Comparison of ENCODE assay signal across 26 cellular contexts in the genomic region with DNA sequence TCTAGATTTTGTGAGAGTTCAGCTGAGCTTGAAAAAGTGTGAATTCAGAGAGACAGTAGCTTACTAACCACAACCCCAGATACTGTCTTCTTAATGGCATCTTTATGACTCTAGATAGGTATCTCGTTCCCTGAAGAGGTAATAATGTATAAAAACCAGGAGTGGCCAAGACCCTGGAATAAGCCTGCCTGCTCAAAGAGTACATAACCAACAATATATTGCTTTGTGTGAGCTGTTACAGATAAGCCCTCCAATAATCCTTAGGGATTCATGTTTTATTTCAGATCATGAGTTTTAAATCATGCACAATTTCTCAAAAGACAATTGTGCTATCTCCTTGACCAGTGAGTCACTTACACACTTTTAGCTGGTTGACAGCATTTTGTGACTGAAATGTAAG.
"Had no signal": no experiment of that assay in that cellular context is flagged by ENCODE, and none has a peak within 500 bp of the region (broad histone marks: within the 10 kb centered on the region; RNA-seq: fewer than 3 reads in every experiment).

No MANE protein-coding gene starts in this region.

- FAIRE-seq: endometrium, islet of Langerhans, keratinocyte had no signal

- H3K4me1 ChIP-seq: esophagus squamous epithelium, gastrocnemius medialis, heart right ventricle, left lung, lower lobe of right lung had no signal

- H3K27me3 ChIP-seq: esophagus squamous epithelium, gastrocnemius medialis, heart right ventricle, left lung had no signal

- ATAC-seq: effector memory CD8-positive, alpha-beta T cell; esophagus mucosa; gastrocnemius medialis; heart right ventricle; left cardiac atrium; left lung; left ventricle myocardium superior; lower lobe of right lung; mucosa of descending colon; naive thymus-derived CD8-positive, alpha-beta T cell had no signal

- H3K4me3 ChIP-seq: esophagus squamous epithelium, gastrocnemius medialis, heart right ventricle, left lung, lower lobe of right lung, mucosa of descending colon had no signal

- H3K27ac ChIP-seq: epithelial cell of prostate, esophagus squamous epithelium, gastrocnemius medialis, heart right ventricle, left lung, lower lobe of right lung had no signal

- H3K9me3 ChIP-seq: esophagus squamous epithelium, gastrocnemius medialis, lower lobe of right lung had no signal

- H3K36me3 ChIP-seq: esophagus squamous epithelium, gastrocnemius medialis, heart right ventricle, left lung, lower lobe of right lung had no signal

- DNase-seq: cortex of kidney; effector CD8-positive, alpha-beta T cell; effector memory CD8-positive, alpha-beta T cell; endodermal cell; erythroblast; esophagus squamous epithelium; foreskin fibroblast; foreskin melanocyte; gastrocnemius medialis; glutamatergic neuron; head of caudate nucleus; heart right ventricle; hippocampal formation; left cardiac atrium; left lung; left ventricle myocardium superior; lower lobe of right lung; mesenchymal stem cell; mucosa of descending colon; naive B cell; naive thymus-derived CD8-positive, alpha-beta T cell had no signal
